Comparison of ENCODE assay signal across 21 cellular contexts in the genomic region with DNA sequence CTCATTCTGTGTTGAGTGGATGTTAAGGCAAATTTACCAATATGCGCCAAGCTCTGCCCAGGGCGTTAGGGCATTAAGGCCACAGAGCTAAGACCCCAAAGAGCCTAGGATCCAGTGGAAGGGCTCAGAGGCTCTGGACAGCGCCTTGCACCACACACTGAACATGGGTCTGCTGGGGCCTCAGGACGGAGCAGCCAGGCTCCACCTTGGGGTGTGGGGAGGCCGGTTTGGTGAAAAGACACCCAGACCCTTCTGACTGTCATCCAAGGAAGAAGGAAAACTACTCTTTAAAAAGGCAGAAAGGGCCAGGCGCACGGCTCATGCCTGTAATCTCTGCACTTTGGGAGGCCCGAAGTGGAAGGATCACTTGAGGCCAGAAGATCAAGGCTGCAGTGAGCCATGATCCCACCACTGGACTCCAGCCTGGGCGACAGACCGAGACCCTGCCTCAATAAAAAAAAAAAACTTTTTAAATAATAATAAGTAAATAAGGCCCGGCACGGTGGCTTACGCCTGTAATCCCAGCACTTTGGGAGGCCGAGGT. TPM values are rescaled to one million over a fixed set of nuclear protein-coding genes. Genes with fewer than 3 reads are reported as not detected.
DNase-seq lines count a peak whose midpoint lies in the region; ATAC-seq, FAIRE-seq and TF ChIP-seq lines count a peak whose summit lies in the region.
"Had no signal": no experiment of that assay in that cellular context is flagged by ENCODE, and none has a peak within 500 bp of the region (broad histone marks: within the 10 kb centered on the region; RNA-seq: fewer than 3 reads in every experiment).

No MANE protein-coding gene starts in this region.

- no peak for FAIRE-seq in H1 (lab: Jason Lieb, UNC)
- FAIRE-seq: GM18507 had no signal

- peaks cover 10% of the 10 kb centered on the region for H3K23me2 ChIP-seq in H1 (ENCODE audit: low read depth, low read length)

- no peak overlapping the region for H3K4ac ChIP-seq in H1 (replicated peaks; ENCODE audit: insufficient read length, low read depth, low read length)

- H3K9me3 ChIP-seq in OCI-LY1 (ENCODE audit: low read length) (no peaks in the 10 kb centered on the region), H1 (ENCODE audit: insufficient read depth in 2 of 2, low read depth in 1 of 2, low read length in 1 of 2) (no peaks in the 10 kb centered on the region), psoas muscle (no peaks in the 10 kb centered on the region), uterus (no peaks in the 10 kb centered on the region)
- H3K9me3 ChIP-seq: testis had no signal

- H3K27me3 Mint-ChIP-seq in activated T-cell treated with anti-CD3 and anti-CD28 coated beads, Interleukin-2, amount 50 U/mL, for 72 hours (ENCODE audit: low read depth): no peaks in the 10 kb centered on the region

- ATAC-seq in activated T-cell treated with anti-CD3 and anti-CD28 coated beads, Interleukin-2, amount 50 U/mL, for 72 hours (replicated peaks in 1 of 2): no peak
- no peak for ATAC-seq in psoas muscle

- no peak overlapping the region for H2BK120ac ChIP-seq in H1 (replicated peaks; ENCODE audit: low read depth, low read length)

- no peak overlapping the region for H2BK20ac ChIP-seq in H1 (ENCODE audit: low read length)

- CTCF ChIA-PET in H1 (lab: Charles Lee; ENCODE audit: partially characterized antibody): interaction anchor here (0.8 to 1.2 kb wide), 4 partner anchors 13 to 432 kb away, joined by 3 to 6 read pairs (median 4); partner anchors contain the start of gene MAN2B2

- H3K9me3 Mint-ChIP-seq in activated T-cell treated with anti-CD3 and anti-CD28 coated beads, Interleukin-2, amount 50 U/mL, for 72 hours: no peaks in the 10 kb centered on the region

- H4K20me1 ChIP-seq in OCI-LY1 (ENCODE audit: insufficient read depth, low read length) (no peaks in the 10 kb centered on the region), H1 (replicated peaks in 1 of 2; ENCODE audit: control insufficient read depth in 1 of 2, insufficient read depth in 2 of 2, low read length in 2 of 2) (peaks cover 10 to 11% of the 10 kb centered on the region in 2 experiments)

- intact Hi-C loops in psoas muscle (cut with DNase I) (no loop called here), uterus (cut with DNase I; ENCODE audit: low total_unique reads) (no loop called here)

- no peak overlapping the region for H3K27ac ChIP-seq in OCI-LY1 (ENCODE audit: low read depth, low read length, poor library complexity, severe bottlenecking)
- H3K27ac ChIP-seq in H1 (ENCODE audit: low read depth, low read length): no peak overlapping the region
- H3K27ac ChIP-seq in psoas muscle: no peak overlapping the region
- no peak overlapping the region for H3K27ac ChIP-seq in uterus
- H3K27ac ChIP-seq: brain microvascular endothelial cell had no signal

- H3K9me2 ChIP-seq in OCI-LY1 (ENCODE audit: low read depth, low read length): no peaks in the 10 kb centered on the region

- H3K4me1 ChIP-seq in OCI-LY1 (ENCODE audit: insufficient read depth, low read length, severe bottlenecking) (peaks cover 15% of the 10 kb centered on the region), H1 (replicated peaks in 1 of 4; ENCODE audit: control insufficient read depth in 3 of 4, insufficient read depth in 4 of 4, low read length in 3 of 4) (peaks cover 0 to 9% (median 0%) of the 10 kb centered on the region in 4 experiments; a peak in 3 of 7 replicates), psoas muscle (peaks cover 23% of the 10 kb centered on the region), uterus (peaks cover 0 to 11% of the 10 kb centered on the region in 2 donors)

- H2AFZ ChIP-seq in OCI-LY1 (ENCODE audit: low read length) (no peak overlapping the region), H1 (ENCODE audit: low read length) (no peak overlapping the region)

- no peak for TF ChIP-seq RAD21 in H1 (IDR thresholded peaks at IDR 0.05 in 1 of 2, conservative IDR thresholded peaks at IDR 0.05 in 1 of 2; ENCODE audit: low read depth in 2 of 2, low read length in 2 of 2)

- H3K23ac ChIP-seq in H1 (ENCODE audit: insufficient read length): no peak overlapping the region

- peaks cover 7% of the 10 kb centered on the region for H3K79me1 ChIP-seq in H1 (ENCODE audit: low read depth, low read length)

- no peak overlapping the region for H4K5ac ChIP-seq in H1 (ENCODE audit: insufficient read length, low read depth, low read length)

- H2BK15ac ChIP-seq in H1 (ENCODE audit: low read length): no peak overlapping the region

- no peak for TF ChIP-seq EP300 in H1 (IDR thresholded peaks at IDR 0.05; ENCODE audit: borderline replicate concordance in 1 of 2, low read depth in 2 of 2, low read length in 2 of 2)

- 0 out of 2 replicates have a peak overlapping the region, but pooled peaks have one; percentile 5 for H2BK12ac ChIP-seq in H1 (ENCODE audit: low read depth, low read length)

- H3K4me3 Mint-ChIP-seq in activated T-cell treated with anti-CD3 and anti-CD28 coated beads, Interleukin-2, amount 50 U/mL, for 72 hours: peak overlapping the region; percentile 40 to 54

- TF ChIP-seq POLR2A in H1 (IDR thresholded peaks at IDR 0.05; ENCODE audit: control extremely low read depth in 1 of 2, low read depth in 2 of 2, low read length in 2 of 2): no peak
- no peak for TF ChIP-seq POLR2A in uterus (IDR thresholded peaks at IDR 0.05)

- TF ChIP-seq CTCF in OCI-LY1 (IDR thresholded peaks at IDR 0.05; ENCODE audit: low read length) (no peak), H1 (IDR thresholded peaks at IDR 0.05; ENCODE audit: control extremely low read depth in 1 of 3, insufficient read depth in 1 of 3, low read depth in 1 of 3, low read length in 3 of 3) (no peak), psoas muscle (IDR thresholded peaks at IDR 0.05) (no peak), uterus (IDR thresholded peaks at IDR 0.05) (no peak)

- H4K8ac ChIP-seq in H1 (ENCODE audit: extremely low read depth, insufficient read depth, low read length): no peak overlapping the region

- POLR2A ChIA-PET in H1 (lab: Charles Lee; ENCODE audit: partially characterized antibody): no interaction called here

- H3K14ac ChIP-seq in H1 (ENCODE audit: insufficient read length): no peak overlapping the region

- no peak for DNase-seq in activated T-cell treated with anti-CD3 and anti-CD28 coated beads, Interleukin-2, amount 50 U/mL, for 72 hours
- DNase-seq in activated T-cell treated with anti-CD3 and anti-CD28 coated beads, Interleukin-2, amount 50 U/mL, for 48 hours: no peak
- DNase-seq in H1 (ENCODE audit: low read depth in 1 of 2, low spot score in 2 of 2) (no peak), psoas muscle (no peak), uterus (no peak), hypothalamus (lab: John Stamatoyannopoulos, UW) (no peak), NCI-H1048 (lab: John Stamatoyannopoulos, UW) (no peak)
- DNase-seq: brain microvascular endothelial cell, DMS 273 treated with DMSO at 0.1 percent for 48 hours, hippocampal formation, left colon, MM.1S, NCI-H2081, NCI-H526 treated with DMSO at 0.1 percent for 48 hours, SW 1271, testis had no signal

- no peak overlapping the region for H2BK5ac ChIP-seq in H1 (ENCODE audit: low read depth, low read length)

- peak overlapping the region; percentile 19; the same call in 1 of the 2 replicates for H3K4me2 ChIP-seq in OCI-LY1 (ENCODE audit: low read length)
- peak overlapping the region in 1 of 2 experiments; percentile 98; a peak in 1 of 4 replicates for H3K4me2 ChIP-seq in H1 (ENCODE audit: insufficient read depth in 1 of 2, low read depth in 2 of 2, low read length in 2 of 2)

- no peak overlapping the region for H3K18ac ChIP-seq in H1 (ENCODE audit: extremely low read depth, low read length)

- H3F3A ChIP-seq in OCI-LY1 (ENCODE audit: insufficient read depth, low read length): no peaks in the 10 kb centered on the region

- H3K36me3 ChIP-seq in OCI-LY1 (ENCODE audit: insufficient read depth, low read length) (peaks cover 21% of the 10 kb centered on the region), H1 (ENCODE audit: control insufficient read depth in 2 of 4, insufficient read depth in 4 of 4, low read length in 3 of 4) (peaks cover 0 to 22% (median 9%) of the 10 kb centered on the region in 4 experiments; a peak in 5 of 8 replicates), psoas muscle (ENCODE audit: insufficient read depth in 1 of 2, low read depth in 1 of 2) (peaks cover 0 to 21% of the 10 kb centered on the region in 2 donors), uterus (no peaks in the 10 kb centered on the region)

- peaks cover 33% of the 10 kb centered on the region for H3K4me1 Mint-ChIP-seq in activated T-cell treated with anti-CD3 and anti-CD28 coated beads, Interleukin-2, amount 50 U/mL, for 72 hours (ENCODE audit: low read depth)

- no peak overlapping the region for H2AK5ac ChIP-seq in H1 (ENCODE audit: low read depth, low read length)

- no peak overlapping the region for H3K56ac ChIP-seq in H1 (replicated peaks; ENCODE audit: insufficient read length, low read depth, low read length)

- H3K36me3 Mint-ChIP-seq in activated T-cell treated with anti-CD3 and anti-CD28 coated beads, Interleukin-2, amount 50 U/mL, for 72 hours (ENCODE audit: insufficient read depth in 2 of 2): peaks cover 21 to 30% of the 10 kb centered on the region in 2 donors

- H3K79me2 ChIP-seq in OCI-LY1 (ENCODE audit: insufficient read depth, low read length) (peaks cover 12% of the 10 kb centered on the region; the same call in 1 of the 2 replicates), H1 (ENCODE audit: control insufficient read depth in 1 of 2, insufficient read depth in 2 of 2, low read length in 2 of 2) (peaks cover 9 to 29% of the 10 kb centered on the region in 2 experiments)

- no peak overlapping the region; the same call in 1 of the 2 replicates for H3K9ac ChIP-seq in OCI-LY1 (ENCODE audit: low read length)
- no peak overlapping the region for H3K9ac ChIP-seq in H1 (replicated peaks in 1 of 4; ENCODE audit: extremely low read depth in 1 of 4, low read depth in 3 of 4, low read length in 3 of 4)

- 92% methylated on average over 14 of the region's 14 CpGs; no CpG with 5 or more reads in 1 of the 2 experiments for WGBS in H1 (ENCODE audit: extremely low coverage in 1 of 2, insufficient coverage in 1 of 2, insufficient read length in 1 of 2, insufficient replicate concordance in 2 of 2, low coverage in 1 of 2, low lambda C conversion rate in 2 of 2, missing lambda C conversion rate in 1 of 2), 2 experiments
- WGBS in psoas muscle, 3 donors: 90 to 94% (median 93%) methylated on average over 14 of the region's 14 CpGs

- H3K27ac Mint-ChIP-seq in activated T-cell treated with anti-CD3 and anti-CD28 coated beads, Interleukin-2, amount 50 U/mL, for 72 hours: no peak overlapping the region

- no peaks in the 10 kb centered on the region for H3K27me3 ChIP-seq in OCI-LY1 (ENCODE audit: insufficient read depth, low read length)
- H3K27me3 ChIP-seq in H1 (replicated peaks in 1 of 4; ENCODE audit: control insufficient read depth in 3 of 4, extremely low read depth in 1 of 4, insufficient read depth in 3 of 4, low read length in 3 of 4): no peaks in the 10 kb centered on the region
- no peaks in the 10 kb centered on the region for H3K27me3 ChIP-seq in psoas muscle (ENCODE audit: insufficient read depth in 3 of 3, low read length in 2 of 3)
- H3K27me3 ChIP-seq in uterus: no peaks in the 10 kb centered on the region
- H3K27me3 ChIP-seq: brain microvascular endothelial cell, testis had no signal

- H3K4me3 ChIP-seq in OCI-LY1 (ENCODE audit: low read depth, low read length, poor library complexity, severe bottlenecking): no peak overlapping the region
- no peak overlapping the region for H3K4me3 ChIP-seq in H1 (ENCODE audit: extremely low read depth in 1 of 4, insufficient read depth in 2 of 4, low read depth in 3 of 4, low read length in 4 of 4)
- peak overlapping the region; percentile 97 for H3K4me3 ChIP-seq in psoas muscle
- H3K4me3 ChIP-seq in uterus: no peak overlapping the region

- no peak overlapping the region for H4K91ac ChIP-seq in H1 (replicated peaks; ENCODE audit: insufficient read length, low read length)

RNA-seq across cellular contexts. Expression of gene MRFAP1, which starts 1.3 kb away (rescaled TPM):
- 100 to 1,000 TPM; 148 to 153 TPM for total RNA-seq in activated T-cell treated with anti-CD3 and anti-CD28 coated beads, Interleukin-2, amount 50 U/mL, for 72 hours
- 307 and 313 TPM in 2 replicates for total RNA-seq in H1 (2021; fragmentation: NEBNext Ultra II Directional; extraction: Animal tissue kit (Norgen Biotek cat#: 25700))
- polyA plus RNA-seq in H1 (2011; rRNA removed) (108 and 156 TPM in 2 replicates), psoas muscle (100 to 1,000 TPM; 300 to 539 (median 398) TPM)
- polyA plus RNA-seq in H1 (2011; cell fraction: cytosol; rRNA removed): 229 TPM
- 155 TPM for polyA plus RNA-seq in H1 (2011; cell fraction: nucleus; rRNA removed)
- 320 to 373 TPM (median 340 TPM) in 4 replicates for polyA plus RNA-seq in H1 (2012, experiment 1 of 2)
- 100 TPM for polyA plus RNA-seq in H1 (2012, experiment 2 of 2)
- polyA plus RNA-seq in H1 (2013, experiment 1 of 2): 204 TPM
- 222 TPM for polyA plus RNA-seq in H1 (2013, experiment 2 of 2)
- 24.7 and 28.8 TPM in 2 replicates for polyA minus RNA-seq in H1 (2011; rRNA and poly(A)+ RNA removed)
- polyA minus RNA-seq in H1 (2011; cell fraction: cytosol; rRNA and poly(A)+ RNA removed): 67.1 TPM
- 29.4 TPM for polyA minus RNA-seq in H1 (2011; cell fraction: nucleus; rRNA and poly(A)+ RNA removed)
- total RNA-seq in psoas muscle (100 to 1,000 TPM; 216 to 300 (median 250) TPM), uterus (100 to 1,000 TPM in 3 of 4 donors, 10 to 100 TPM in 1; 29.2 to 263 (median 174) TPM)

RNA-seq across cellular contexts. Expression of gene S100P, which starts 54.5 kb away (rescaled TPM):
- 10 to 100 TPM; 18.0 to 84.6 TPM for total RNA-seq in activated T-cell treated with anti-CD3 and anti-CD28 coated beads, Interleukin-2, amount 50 U/mL, for 72 hours
- total RNA-seq in H1 (2021; fragmentation: NEBNext Ultra II Directional; extraction: Animal tissue kit (Norgen Biotek cat#: 25700)): not detected in 2 replicates
- polyA plus RNA-seq in H1 (2011; rRNA removed) (not detected in 2 replicates), psoas muscle (under 1 TPM; 0.34 to 0.36 (median 0.35) TPM)
- polyA plus RNA-seq in H1 (2011; cell fraction: cytosol; rRNA removed): not detected
- polyA plus RNA-seq in H1 (2011; cell fraction: nucleus; rRNA removed): 0.14 TPM
- 0.58 TPM in 1 of 4 replicates, not detected in the others for polyA plus RNA-seq in H1 (2012, experiment 1 of 2)
- not detected for polyA plus RNA-seq in H1 (2012, experiment 2 of 2)
- polyA plus RNA-seq in H1 (2013, experiment 1 of 2): not detected
- not detected for polyA plus RNA-seq in H1 (2013, experiment 2 of 2)
- not detected in 2 replicates for polyA minus RNA-seq in H1 (2011; rRNA and poly(A)+ RNA removed)
- 12.6 TPM for polyA minus RNA-seq in H1 (2011; cell fraction: cytosol; rRNA and poly(A)+ RNA removed)
- polyA minus RNA-seq in H1 (2011; cell fraction: nucleus; rRNA and poly(A)+ RNA removed): 5.8 TPM
- total RNA-seq in psoas muscle (1 to 10 TPM in 1 of 4 donors, under 1 TPM in 2, not detected in 1; 0.34 to 1.5 (median 0.68) TPM), uterus (1 to 10 TPM in 1 of 4 donors, under 1 TPM in 1, not detected in 2; 0.26 to 1.3 TPM)
- total RNA-seq: fibroblast of lung, HT1080, renal cortical epithelial cell had no signal
- polyA plus RNA-seq: fibroblast of lung had no signal

Comparison
In these comparisons a context has a peak if more than half of its experiments do, and no peak if none do; other contexts are left out.
1. RNA of gene S100P, which starts 54.5 kb away (total RNA-seq): 18.0 to 84.6 TPM in activated T-cell treated with anti-CD3 and anti-CD28 coated beads, Interleukin-2, amount 50 U/mL, for 72 hours; 0.34 to 1.5 TPM in psoas muscle, 0.26 to 1.3 TPM in uterus and not detected in H1; every median in the first group is over 4 times any median in the second.